In the genomic region with DNA sequence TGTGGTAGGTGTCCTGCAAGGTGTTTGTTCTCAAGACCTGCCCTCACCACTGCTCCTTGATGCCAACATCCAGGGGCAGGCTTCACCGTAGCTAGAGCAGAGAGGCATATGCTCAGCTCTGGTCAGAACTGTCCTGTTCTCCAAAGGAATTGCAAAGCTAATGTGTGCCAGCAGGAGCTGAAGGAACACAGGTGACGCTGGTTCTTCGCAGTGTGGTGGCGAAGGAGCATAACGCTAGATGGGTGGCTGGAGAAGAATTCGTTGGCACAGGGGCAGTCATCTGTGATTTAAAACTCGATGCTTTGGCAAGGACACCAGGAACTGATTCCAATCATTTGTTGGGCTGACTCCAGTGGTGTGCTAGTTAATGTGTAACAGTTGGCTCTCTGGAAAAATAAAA, we compare ENCODE assay signal across 1 cellular context.
A peak's percentile ranks its signal among the peaks of the same experiment; 100 is the strongest.
TF ChIP-seq lines count a peak whose summit lies in the region.

No MANE protein-coding gene starts in this region.

TF ChIP-seq in HepG2, 621 proteins besides CTCF, POLR2A, EP300 and RAD21 (continues in another document):
- TF ChIP-seq ATRX (CRISPR knock-in tag; IDR thresholded peaks at IDR 0.05; ENCODE audit: borderline replicate concordance) (no peak), SOX6 (IDR thresholded peaks at IDR 0.05) (no peak), SOX6 (CRISPR knock-in tag; IDR thresholded peaks at IDR 0.05) (no peak), EZH2 (conservative IDR thresholded peaks at IDR 0.05; ENCODE audit: low read depth, low read length) (no peak), RAD51 (IDR thresholded peaks at IDR 0.05; ENCODE audit: borderline replicate concordance) (no peak), ZBTB39 (CRISPR knock-in tag; IDR thresholded peaks at IDR 0.05) (no peak), GABPB1 (CRISPR knock-in tag; IDR thresholded peaks at IDR 0.05) (no peak), ZNF629 (CRISPR knock-in tag; conservative IDR thresholded peaks at IDR 0.05) (no peak), ZNF143 (CRISPR knock-in tag; IDR thresholded peaks at IDR 0.05) (no peak), IRF2 (CRISPR knock-in tag; IDR thresholded peaks at IDR 0.05) (0 out of 2 replicates have a peak, but pooled peaks have one; percentile 34), MIER2 (CRISPR knock-in tag; IDR thresholded peaks at IDR 0.05) (no peak), FOXO4 (CRISPR knock-in tag; conservative IDR thresholded peaks at IDR 0.05) (no peak), MAFK (conservative IDR thresholded peaks at IDR 0.05 in 1 of 2, IDR thresholded peaks at IDR 0.05 in 1 of 2; ENCODE audit: low read length in 2 of 2) (no peak), NFE2L2 (IDR thresholded peaks at IDR 0.05; ENCODE audit: low read length) (no peak), NFIC (IDR thresholded peaks at IDR 0.05; ENCODE audit: low read length) (no peak), MLLT10 (CRISPR knock-in tag; IDR thresholded peaks at IDR 0.05) (no peak), TFDP2 (CRISPR knock-in tag; IDR thresholded peaks at IDR 0.05) (no peak), ZNF747 (CRISPR knock-in tag; IDR thresholded peaks at IDR 0.05; ENCODE audit: borderline replicate concordance) (no peak), TBP (CRISPR knock-in tag; IDR thresholded peaks at IDR 0.05) (no peak), ZNF557 (CRISPR knock-in tag; IDR thresholded peaks at IDR 0.05) (no peak), SYNCRIP (IDR thresholded peaks at IDR 0.05; ENCODE audit: insufficient read depth, low read depth, low read length) (no peak), ZNF605 (CRISPR knock-in tag; IDR thresholded peaks at IDR 0.05) (no peak), HES4 (CRISPR knock-in tag; IDR thresholded peaks at IDR 0.05; ENCODE audit: borderline replicate concordance) (no peak), ZNF326 (CRISPR knock-in tag; IDR thresholded peaks at IDR 0.05; ENCODE audit: borderline replicate concordance) (no peak), TCF7 (IDR thresholded peaks at IDR 0.05; ENCODE audit: low read depth) (no peak), ZBTB3 (CRISPR knock-in tag; IDR thresholded peaks at IDR 0.05; ENCODE audit: borderline replicate concordance, low read depth) (no peak), NFATC3 (CRISPR knock-in tag; IDR thresholded peaks at IDR 0.05) (no peak), CENPX (CRISPR knock-in tag; IDR thresholded peaks at IDR 0.05) (no peak), GATAD1 (CRISPR knock-in tag; IDR thresholded peaks at IDR 0.05) (no peak), SIN3B (IDR thresholded peaks at IDR 0.05; ENCODE audit: low read length) (no peak), U2AF1 (optimal IDR thresholded peaks at IDR 0.05; ENCODE audit: low read depth, low read length) (no peak), ZMAT3 (CRISPR knock-in tag; conservative IDR thresholded peaks at IDR 0.05) (no peak), ZNF746 (CRISPR knock-in tag; IDR thresholded peaks at IDR 0.05) (no peak), EED (CRISPR knock-in tag; IDR thresholded peaks at IDR 0.05) (no peak), ZFAT (CRISPR knock-in tag; conservative IDR thresholded peaks at IDR 0.05) (no peak), FOXA3 (CRISPR knock-in tag; IDR thresholded peaks at IDR 0.05) (no peak), ZNF644 (CRISPR knock-in tag; IDR thresholded peaks at IDR 0.05; ENCODE audit: low read depth) (no peak), NR1H2 (CRISPR knock-in tag; IDR thresholded peaks at IDR 0.05; ENCODE audit: borderline replicate concordance, low read depth) (no peak), PHF5A (CRISPR knock-in tag; IDR thresholded peaks at IDR 0.05; ENCODE audit: low read depth, unreplicated experiment) (no peak), ARNTL (CRISPR knock-in tag; IDR thresholded peaks at IDR 0.05) (0 out of 2 replicates have a peak, but pooled peaks have one; percentile 6), TFAP4 (IDR thresholded peaks at IDR 0.05; ENCODE audit: borderline replicate concordance, low read depth) (no peak), IRX3 (CRISPR knock-in tag; IDR thresholded peaks at IDR 0.05; ENCODE audit: borderline replicate concordance, low read depth) (no peak), HIC2 (CRISPR knock-in tag; IDR thresholded peaks at IDR 0.05; ENCODE audit: low read depth) (0 out of 2 replicates have a peak, but pooled peaks have one; percentile 35), ZNF598 (CRISPR knock-in tag; IDR thresholded peaks at IDR 0.05; ENCODE audit: borderline replicate concordance) (no peak), FIP1L1 (IDR thresholded peaks at IDR 0.05; ENCODE audit: borderline replicate concordance, insufficient read depth, low read depth, low read length) (no peak)
- TF ChIP-seq, protein P1, sequence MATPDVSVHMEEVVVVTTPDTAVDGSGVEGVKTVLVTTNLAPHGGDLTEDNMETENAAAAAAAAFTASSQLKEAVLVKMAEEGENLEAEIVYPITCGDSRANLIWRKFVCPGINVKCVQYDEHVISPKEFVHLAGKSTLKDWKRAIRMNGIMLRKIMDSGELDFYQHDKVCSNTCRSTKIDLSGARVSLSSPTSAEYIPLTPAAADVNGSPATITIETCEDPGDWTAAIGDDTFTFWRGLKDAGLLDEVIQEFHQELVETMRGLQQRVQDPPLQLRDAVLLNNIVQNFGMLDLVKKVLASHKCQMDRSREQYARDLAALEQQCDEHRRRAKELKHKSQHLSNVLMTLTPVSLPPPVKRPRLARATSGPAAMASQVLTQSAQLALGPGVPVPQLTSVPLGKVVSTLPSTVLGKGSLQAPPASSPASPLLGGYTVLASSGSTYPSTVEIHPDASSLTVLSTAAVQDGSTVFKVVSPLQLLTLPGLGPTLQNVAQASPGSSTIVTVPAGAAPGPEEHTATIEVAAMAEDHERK (CRISPR knock-in tag; IDR thresholded peaks at IDR 0.05; ENCODE audit: low read depth): no peak
- TF ChIP-seq, protein P2, sequence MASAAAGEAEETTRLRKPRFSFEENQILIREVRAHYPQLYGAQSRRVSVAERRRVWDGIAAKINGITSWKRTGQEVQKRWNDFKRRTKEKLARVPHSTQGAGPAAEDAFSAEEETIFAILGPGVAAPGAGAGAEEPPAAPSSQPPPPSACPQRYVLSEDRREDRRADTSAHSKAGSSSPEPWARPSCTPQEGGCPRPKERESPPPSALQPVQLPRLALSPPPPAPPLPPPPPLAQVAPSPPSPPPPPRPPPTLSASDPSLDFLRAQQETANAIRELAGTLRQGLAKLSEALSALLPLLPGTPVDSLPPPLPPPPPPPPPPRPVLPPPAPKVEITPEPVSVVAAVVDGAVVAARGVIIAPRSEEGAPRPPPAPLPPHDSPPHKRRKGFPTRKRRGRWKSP (CRISPR knock-in tag; IDR thresholded peaks at IDR 0.05): no peak
- TF ChIP-seq, protein P3, sequence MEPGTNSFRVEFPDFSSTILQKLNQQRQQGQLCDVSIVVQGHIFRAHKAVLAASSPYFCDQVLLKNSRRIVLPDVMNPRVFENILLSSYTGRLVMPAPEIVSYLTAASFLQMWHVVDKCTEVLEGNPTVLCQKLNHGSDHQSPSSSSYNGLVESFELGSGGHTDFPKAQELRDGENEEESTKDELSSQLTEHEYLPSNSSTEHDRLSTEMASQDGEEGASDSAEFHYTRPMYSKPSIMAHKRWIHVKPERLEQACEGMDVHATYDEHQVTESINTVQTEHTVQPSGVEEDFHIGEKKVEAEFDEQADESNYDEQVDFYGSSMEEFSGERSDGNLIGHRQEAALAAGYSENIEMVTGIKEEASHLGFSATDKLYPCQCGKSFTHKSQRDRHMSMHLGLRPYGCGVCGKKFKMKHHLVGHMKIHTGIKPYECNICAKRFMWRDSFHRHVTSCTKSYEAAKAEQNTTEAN (CRISPR knock-in tag; conservative IDR thresholded peaks at IDR 0.05): no peak
- TF ChIP-seq, protein P4, sequence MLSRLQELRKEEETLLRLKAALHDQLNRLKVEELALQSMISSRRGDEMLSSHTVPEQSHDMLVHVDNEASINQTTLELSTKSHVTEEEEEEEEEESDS (CRISPR knock-in tag; IDR thresholded peaks at IDR 0.05; ENCODE audit: borderline replicate concordance): no peak
- TF ChIP-seq, protein P5, sequence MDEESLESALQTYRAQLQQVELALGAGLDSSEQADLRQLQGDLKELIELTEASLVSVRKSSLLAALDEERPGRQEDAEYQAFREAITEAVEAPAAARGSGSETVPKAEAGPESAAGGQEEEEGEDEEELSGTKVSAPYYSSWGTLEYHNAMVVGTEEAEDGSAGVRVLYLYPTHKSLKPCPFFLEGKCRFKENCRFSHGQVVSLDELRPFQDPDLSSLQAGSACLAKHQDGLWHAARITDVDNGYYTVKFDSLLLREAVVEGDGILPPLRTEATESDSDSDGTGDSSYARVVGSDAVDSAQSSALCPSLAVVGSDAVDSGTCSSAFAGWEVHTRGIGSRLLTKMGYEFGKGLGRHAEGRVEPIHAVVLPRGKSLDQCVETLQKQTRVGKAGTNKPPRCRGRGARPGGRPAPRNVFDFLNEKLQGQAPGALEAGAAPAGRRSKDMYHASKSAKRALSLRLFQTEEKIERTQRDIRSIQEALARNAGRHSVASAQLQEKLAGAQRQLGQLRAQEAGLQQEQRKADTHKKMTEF (CRISPR knock-in tag; IDR thresholded peaks at IDR 0.05): 0 out of 2 replicates have a peak, but pooled peaks have one; percentile 20
- TF ChIP-seq, protein P6, sequence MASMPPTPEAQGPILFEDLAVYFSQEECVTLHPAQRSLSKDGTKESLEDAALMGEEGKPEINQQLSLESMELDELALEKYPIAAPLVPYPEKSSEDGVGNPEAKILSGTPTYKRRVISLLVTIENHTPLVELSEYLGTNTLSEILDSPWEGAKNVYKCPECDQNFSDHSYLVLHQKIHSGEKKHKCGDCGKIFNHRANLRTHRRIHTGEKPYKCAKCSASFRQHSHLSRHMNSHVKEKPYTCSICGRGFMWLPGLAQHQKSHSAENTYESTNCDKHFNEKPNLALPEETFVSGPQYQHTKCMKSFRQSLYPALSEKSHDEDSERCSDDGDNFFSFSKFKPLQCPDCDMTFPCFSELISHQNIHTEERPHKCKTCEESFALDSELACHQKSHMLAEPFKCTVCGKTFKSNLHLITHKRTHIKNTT (CRISPR knock-in tag; IDR thresholded peaks at IDR 0.05): no peak
